Comparison of ENCODE assay signal across 1 cellular context in the genomic region with DNA sequence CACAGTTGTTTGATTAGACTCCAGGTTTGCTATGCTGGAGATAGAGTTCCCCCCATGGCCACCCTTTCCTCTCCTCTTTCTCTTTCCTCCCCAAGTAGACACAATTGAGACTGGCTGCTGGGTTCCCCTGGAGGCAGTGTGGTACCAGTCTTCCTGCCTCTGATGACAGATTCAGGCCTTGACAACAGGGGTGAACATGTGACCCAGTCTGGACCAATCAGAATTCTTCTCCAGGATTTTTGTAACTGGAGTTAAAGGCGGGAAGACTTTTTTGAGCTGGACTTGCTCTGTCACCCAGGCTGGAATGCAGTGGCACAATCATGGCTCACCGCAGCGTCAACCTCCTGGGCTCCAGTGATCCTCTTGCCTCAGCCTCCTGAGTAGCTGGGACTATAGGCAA.
TF ChIP-seq lines count a peak whose summit lies in the region.

No MANE protein-coding gene starts in this region.

TF ChIP-seq in K562, 482 proteins besides CTCF, POLR2A, EP300 and RAD21 (continued from another document):
- TF ChIP-seq, protein P1, sequence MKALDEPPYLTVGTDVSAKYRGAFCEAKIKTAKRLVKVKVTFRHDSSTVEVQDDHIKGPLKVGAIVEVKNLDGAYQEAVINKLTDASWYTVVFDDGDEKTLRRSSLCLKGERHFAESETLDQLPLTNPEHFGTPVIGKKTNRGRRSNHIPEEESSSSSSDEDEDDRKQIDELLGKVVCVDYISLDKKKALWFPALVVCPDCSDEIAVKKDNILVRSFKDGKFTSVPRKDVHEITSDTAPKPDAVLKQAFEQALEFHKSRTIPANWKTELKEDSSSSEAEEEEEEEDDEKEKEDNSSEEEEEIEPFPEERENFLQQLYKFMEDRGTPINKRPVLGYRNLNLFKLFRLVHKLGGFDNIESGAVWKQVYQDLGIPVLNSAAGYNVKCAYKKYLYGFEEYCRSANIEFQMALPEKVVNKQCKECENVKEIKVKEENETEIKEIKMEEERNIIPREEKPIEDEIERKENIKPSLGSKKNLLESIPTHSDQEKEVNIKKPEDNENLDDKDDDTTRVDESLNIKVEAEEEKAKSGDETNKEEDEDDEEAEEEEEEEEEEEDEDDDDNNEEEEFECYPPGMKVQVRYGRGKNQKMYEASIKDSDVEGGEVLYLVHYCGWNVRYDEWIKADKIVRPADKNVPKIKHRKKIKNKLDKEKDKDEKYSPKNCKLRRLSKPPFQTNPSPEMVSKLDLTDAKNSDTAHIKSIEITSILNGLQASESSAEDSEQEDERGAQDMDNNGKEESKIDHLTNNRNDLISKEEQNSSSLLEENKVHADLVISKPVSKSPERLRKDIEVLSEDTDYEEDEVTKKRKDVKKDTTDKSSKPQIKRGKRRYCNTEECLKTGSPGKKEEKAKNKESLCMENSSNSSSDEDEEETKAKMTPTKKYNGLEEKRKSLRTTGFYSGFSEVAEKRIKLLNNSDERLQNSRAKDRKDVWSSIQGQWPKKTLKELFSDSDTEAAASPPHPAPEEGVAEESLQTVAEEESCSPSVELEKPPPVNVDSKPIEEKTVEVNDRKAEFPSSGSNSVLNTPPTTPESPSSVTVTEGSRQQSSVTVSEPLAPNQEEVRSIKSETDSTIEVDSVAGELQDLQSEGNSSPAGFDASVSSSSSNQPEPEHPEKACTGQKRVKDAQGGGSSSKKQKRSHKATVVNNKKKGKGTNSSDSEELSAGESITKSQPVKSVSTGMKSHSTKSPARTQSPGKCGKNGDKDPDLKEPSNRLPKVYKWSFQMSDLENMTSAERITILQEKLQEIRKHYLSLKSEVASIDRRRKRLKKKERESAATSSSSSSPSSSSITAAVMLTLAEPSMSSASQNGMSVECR (CRISPR knock-in tag; IDR thresholded peaks at IDR 0.05) = no peak
- TF ChIP-seq ZZZ3 (IDR thresholded peaks at IDR 0.05) (no peak), ZNF668 (CRISPR knock-in tag; IDR thresholded peaks at IDR 0.05) (no peak), CHD2 (IDR thresholded peaks at IDR 0.05; ENCODE audit: low read depth, low read length) (no peak), ARID2 (IDR thresholded peaks at IDR 0.05) (no peak), PRPF4 (IDR thresholded peaks at IDR 0.05; ENCODE audit: insufficient read depth, low read depth, low read length, poor library complexity, severe bottlenecking) (no peak), CEBPG (CRISPR knock-in tag; IDR thresholded peaks at IDR 0.05) (no peak), CEBPG (tag; conservative IDR thresholded peaks at IDR 0.05 in 1 of 2, IDR thresholded peaks at IDR 0.05 in 1 of 2) (no peak), U2AF2 (optimal IDR thresholded peaks at IDR 0.05; ENCODE audit: low read depth, low read length) (no peak), MYNN (IDR thresholded peaks at IDR 0.05) (no peak), MYNN (CRISPR knock-in tag; IDR thresholded peaks at IDR 0.05) (no peak), KLF16 (IDR thresholded peaks at IDR 0.05) (no peak), NFRKB (IDR thresholded peaks at IDR 0.05; ENCODE audit: low read depth) (no peak), TGIF2 (CRISPR knock-in tag; IDR thresholded peaks at IDR 0.05) (no peak), NR1H2 (CRISPR knock-in tag; IDR thresholded peaks at IDR 0.05) (no peak)
- TF ChIP-seq, protein P2, sequence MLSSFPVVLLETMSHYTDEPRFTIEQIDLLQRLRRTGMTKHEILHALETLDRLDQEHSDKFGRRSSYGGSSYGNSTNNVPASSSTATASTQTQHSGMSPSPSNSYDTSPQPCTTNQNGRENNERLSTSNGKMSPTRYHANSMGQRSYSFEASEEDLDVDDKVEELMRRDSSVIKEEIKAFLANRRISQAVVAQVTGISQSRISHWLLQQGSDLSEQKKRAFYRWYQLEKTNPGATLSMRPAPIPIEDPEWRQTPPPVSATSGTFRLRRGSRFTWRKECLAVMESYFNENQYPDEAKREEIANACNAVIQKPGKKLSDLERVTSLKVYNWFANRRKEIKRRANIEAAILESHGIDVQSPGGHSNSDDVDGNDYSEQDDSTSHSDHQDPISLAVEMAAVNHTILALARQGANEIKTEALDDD (IDR thresholded peaks at IDR 0.05) = no peak
